In genomic region chr17:39621523-39622379, GRCh38 we compare ENCODE assay signal across 9 cellular contexts. TPM values are rescaled to one million over a fixed set of nuclear protein-coding genes. Genes with fewer than 3 reads are reported as not detected.
DNase-seq lines count a peak whose midpoint lies in the region; ATAC-seq and TF ChIP-seq lines count a peak whose summit lies in the region.
"Had no signal": no experiment of that assay in that cellular context is flagged by ENCODE, and none has a peak within 500 bp of the region (broad histone marks: within the 10 kb centered on the region; RNA-seq: fewer than 3 reads in every experiment).

No MANE protein-coding gene starts in this region.

- peaks cover 36% of the 10 kb centered on the region for H3K4me1 ChIP-seq in CD8-positive, alpha-beta T cell (ENCODE audit: insufficient read depth, low read length)
- H3K4me1 ChIP-seq in upper lobe of left lung = peaks cover 19 to 37% (median 28%) of the 10 kb centered on the region in 4 donors

- peak overlapping the region; percentile 77 for H3K4me3 Mint-ChIP-seq in CD8-positive, alpha-beta T cell
- H3K4me3 Mint-ChIP-seq in activated naive CD4-positive, alpha-beta T cell treated with anti-CD3 and anti-CD28 coated beads for 36 hours = peak overlapping the region; percentile 68
- H3K4me3 Mint-ChIP-seq: dendritic cell treated with granulocyte-macrophage colony-stimulating factor and Interleukin-4, amounts not matched to agents 40 ng/mL and 50 ng/mL, for 4 days had no signal

- no peaks in the 10 kb centered on the region for H3K36me3 Mint-ChIP-seq in CD8-positive, alpha-beta T cell
- no peaks in the 10 kb centered on the region for H3K36me3 Mint-ChIP-seq in activated naive CD4-positive, alpha-beta T cell treated with anti-CD3 and anti-CD28 coated beads for 36 hours (ENCODE audit: low read depth)

- TF ChIP-seq POLR2A in NB4 (IDR thresholded peaks at IDR 0.05; ENCODE audit: extremely low read depth, insufficient read length) (no peak), upper lobe of left lung (IDR thresholded peaks at IDR 0.05) (no peak)

- WGBS in upper lobe of left lung, 2 donors = 12 to 24% methylated on average over 13 to 26 of the region's 26 CpGs

- peaks cover 10% of the 10 kb centered on the region for H3K27me3 ChIP-seq in CD8-positive, alpha-beta T cell (ENCODE audit: insufficient read depth, low read length)
- H3K27me3 ChIP-seq in upper lobe of left lung = peaks cover 0 to 12% (median 5%) of the 10 kb centered on the region in 4 donors

- H3K9me3 Mint-ChIP-seq in CD8-positive, alpha-beta T cell = no peaks in the 10 kb centered on the region
- no peaks in the 10 kb centered on the region for H3K9me3 Mint-ChIP-seq in activated naive CD4-positive, alpha-beta T cell treated with anti-CD3 and anti-CD28 coated beads for 36 hours
- H3K9me3 Mint-ChIP-seq: dendritic cell treated with granulocyte-macrophage colony-stimulating factor and Interleukin-4, amounts not matched to agents 40 ng/mL and 50 ng/mL, for 4 days had no signal

- DNase-seq in CD8-positive, alpha-beta T cell = peak; percentile 78 to 96 (median 86)
- peak; percentile 86 for DNase-seq in NB4 (ENCODE audit: low read depth)
- DNase-seq in SKM-1 (lab: John Stamatoyannopoulos, UW; ENCODE audit: unreplicated experiment) = peak; percentile 56
- DNase-seq in activated naive CD4-positive, alpha-beta T cell treated with anti-CD3 and anti-CD28 coated beads for 36 hours = peak; percentile 92
- DNase-seq in glomerular endothelial cell (ENCODE audit: extremely low read depth, low read depth, low spot score) = peak; percentile 39
- DNase-seq in posterior cingulate gyrus = peak; percentile 84 to 98 (median 92)
- DNase-seq in upper lobe of left lung = peak; percentile 81 to 95

- H3K4me1 Mint-ChIP-seq in CD8-positive, alpha-beta T cell (ENCODE audit: low read depth) = peaks cover 23% of the 10 kb centered on the region
- peaks cover 27% of the 10 kb centered on the region for H3K4me1 Mint-ChIP-seq in activated naive CD4-positive, alpha-beta T cell treated with anti-CD3 and anti-CD28 coated beads for 36 hours (ENCODE audit: low read depth)

- no peaks in the 10 kb centered on the region for H3K9me3 ChIP-seq in CD8-positive, alpha-beta T cell (ENCODE audit: low read length)
- no peaks in the 10 kb centered on the region for H3K9me3 ChIP-seq in upper lobe of left lung

- POLR2A ChIA-PET in CD8-positive, alpha-beta T cell (lab: Charles Lee) = interaction anchor here (0.5 to 2.6 kb wide), 9 partner anchors 12 to 252 kb away, joined by 3 to 10 read pairs (median 4); partner anchors contain the start of gene MIEN1

- H3K27me3 Mint-ChIP-seq in CD8-positive, alpha-beta T cell (ENCODE audit: low read depth) = peaks cover 14% of the 10 kb centered on the region
- peaks cover 20% of the 10 kb centered on the region for H3K27me3 Mint-ChIP-seq in activated naive CD4-positive, alpha-beta T cell treated with anti-CD3 and anti-CD28 coated beads for 36 hours (ENCODE audit: low read depth)

- no peak overlapping the region for H3K27ac ChIP-seq in CD8-positive, alpha-beta T cell (ENCODE audit: low read depth, low read length)
- no peak overlapping the region for H3K27ac ChIP-seq in upper lobe of left lung

- CTCF ChIA-PET in CD8-positive, alpha-beta T cell (lab: Charles Lee) = interaction anchor here (0.6 to 12.9 kb wide), 71 partner anchors 8 to 637 kb away, joined by 3 to 263 read pairs (median 5); partner anchors contain the start of genes ERBB2, IKZF3, MIEN1 and PNMT
- CTCF ChIA-PET in activated naive CD4-positive, alpha-beta T cell treated with anti-CD3 and anti-CD28 coated beads for 36 hours (lab: Charles Lee) = interaction anchor here (0.5 to 8.4 kb wide), 58 partner anchors 10 to 406 kb away, joined by 3 to 213 read pairs (median 5); partner anchors contain the start of genes MIEN1, PGAP3, PNMT and PSMD3

- peak; percentile 79 for ATAC-seq in CD8-positive, alpha-beta T cell
- ATAC-seq in GM21423 (IDR thresholded peaks at IDR 0.05; ENCODE audit: unreplicated experiment) (peak; percentile 60), upper lobe of left lung (ENCODE audit: low FRiP score in 2 of 2) (peak; percentile 90 to 94)

- peak overlapping the region; percentile 87 for H3K27ac Mint-ChIP-seq in CD8-positive, alpha-beta T cell
- H3K27ac Mint-ChIP-seq in activated naive CD4-positive, alpha-beta T cell treated with anti-CD3 and anti-CD28 coated beads for 36 hours = peak overlapping the region; percentile 67
- H3K27ac Mint-ChIP-seq: dendritic cell treated with granulocyte-macrophage colony-stimulating factor and Interleukin-4, amounts not matched to agents 40 ng/mL and 50 ng/mL, for 4 days had no signal

- intact Hi-C loops in CD8-positive, alpha-beta T cell (cut with DNase I, micrococcal nuclease) = loop anchor here (1.0 to 5.0 kb wide), 15 partner anchors 13 to 406 kb away; partner anchors contain the start of genes IKZF3 (in 2 of the 2), MIEN1 (in 2 of the 2), PNMT (in 2 of the 2) and PSMD3 (in 2 of the 2)
- intact Hi-C loops in activated naive CD4-positive, alpha-beta T cell treated with anti-CD3 and anti-CD28 coated beads for 36 hours (cut with micrococcal nuclease) = loop anchor here (1.0 to 5.0 kb wide), 9 partner anchors 13 to 414 kb away; partner anchors contain the start of genes IKZF3, PNMT and PSMD3
- intact Hi-C loops in posterior cingulate gyrus (cut with DNase I) = loop anchor here (1.0 to 5.0 kb wide), 4 partner anchors 51 to 133 kb away; partner anchors contain the start of gene MIEN1

- no peaks in the 10 kb centered on the region for H3K36me3 ChIP-seq in CD8-positive, alpha-beta T cell (ENCODE audit: insufficient read depth, low read length)
- no peaks in the 10 kb centered on the region for H3K36me3 ChIP-seq in upper lobe of left lung

- TF ChIP-seq EP300 in upper lobe of left lung (IDR thresholded peaks at IDR 0.05) = no peak

- TF ChIP-seq CTCF in CD8-positive, alpha-beta T cell (IDR thresholded peaks at IDR 0.05) = peak; percentile 100
- TF ChIP-seq CTCF in NB4 (IDR thresholded peaks at IDR 0.05; ENCODE audit: low read depth, low read length) (peak; percentile 100), upper lobe of left lung (IDR thresholded peaks at IDR 0.05) (peak; percentile 98 to 100 (median 100))

- no peak overlapping the region for H3K4me3 ChIP-seq in CD8-positive, alpha-beta T cell (ENCODE audit: low read depth, low read length)
- H3K4me3 ChIP-seq in NB4 (ENCODE audit: low read depth, low read length) = no peak overlapping the region
- H3K4me3 ChIP-seq in upper lobe of left lung = peak overlapping the region in 1 of 4 donors; percentile 1

RNA-seq across cellular contexts. Expression of gene PPP1R1B, which starts 5.0 kb away (rescaled TPM):
- total RNA-seq in CD8-positive, alpha-beta T cell = not detected
- total RNA-seq in activated naive CD4-positive, alpha-beta T cell treated with anti-CD3 and anti-CD28 coated beads for 36 hours = under 1 TPM in 1 of 2 experiments, not detected in 1; 0.14 TPM
- total RNA-seq in glomerular endothelial cell = not detected in 2 replicates
- total RNA-seq in upper lobe of left lung = 10 to 100 TPM; 10.9 to 22.4 (median 13.8) TPM

RNA-seq across cellular contexts. Expression of gene NEUROD2, which starts 14.0 kb away (rescaled TPM):
- total RNA-seq in CD8-positive, alpha-beta T cell = not detected
- not detected for total RNA-seq in activated naive CD4-positive, alpha-beta T cell treated with anti-CD3 and anti-CD28 coated beads for 36 hours
- total RNA-seq in glomerular endothelial cell (not detected in 2 replicates), upper lobe of left lung (not detected)

RNA-seq across cellular contexts. Expression of gene STARD3, which starts 15.2 kb away (rescaled TPM):
- total RNA-seq in CD8-positive, alpha-beta T cell = 100 to 1,000 TPM; 102 to 118 TPM
- 10 to 100 TPM; 56.1 to 56.8 TPM for total RNA-seq in activated naive CD4-positive, alpha-beta T cell treated with anti-CD3 and anti-CD28 coated beads for 36 hours
- total RNA-seq in glomerular endothelial cell = 31.4 and 50.2 TPM in 2 replicates
- 100 to 1,000 TPM in 2 of 6 donors, 10 to 100 TPM in 4; 27.5 to 315 (median 84.1) TPM for total RNA-seq in upper lobe of left lung

RNA-seq across cellular contexts. Expression of gene TCAP, which starts 43.4 kb away (rescaled TPM):
- 1 to 10 TPM; 4.2 to 5.2 TPM for total RNA-seq in CD8-positive, alpha-beta T cell
- 1 to 10 TPM in 1 of 2 experiments, under 1 TPM in 1; 0.74 to 1.1 TPM for total RNA-seq in activated naive CD4-positive, alpha-beta T cell treated with anti-CD3 and anti-CD28 coated beads for 36 hours
- 0.05 and 2.1 TPM in 2 replicates for total RNA-seq in glomerular endothelial cell
- 1 to 10 TPM in 5 of 6 donors, under 1 TPM in 1; 0.39 to 4.2 (median 2.5) TPM for total RNA-seq in upper lobe of left lung

RNA-seq across cellular contexts. Expression of gene PNMT, which starts 46.5 kb away (rescaled TPM):
- under 1 TPM in 1 of 2 experiments, not detected in 1; 0.43 TPM for total RNA-seq in CD8-positive, alpha-beta T cell
- total RNA-seq in activated naive CD4-positive, alpha-beta T cell treated with anti-CD3 and anti-CD28 coated beads for 36 hours = not detected
- not detected in 2 replicates for total RNA-seq in glomerular endothelial cell
- 10 to 100 TPM in 3 of 6 donors, 1 to 10 TPM in 3; 3.1 to 21.3 (median 7.0) TPM for total RNA-seq in upper lobe of left lung

Comparison
In these comparisons a context has a peak if more than half of its experiments do, and no peak if none do; other contexts are left out.
1. DNase-seq: peak in every context shown above with its lines; median percentile 92 in activated naive CD4-positive, alpha-beta T cell treated with anti-CD3 and anti-CD28 coated beads for 36 hours; 92 in posterior cingulate gyrus; 88 in upper lobe of left lung; 86 in CD8-positive, alpha-beta T cell; 86 in NB4; 56 in SKM-1; 39 in glomerular endothelial cell.
2. RNA of gene PPP1R1B, which starts 5.0 kb away (total RNA-seq): 10.9 to 22.4 TPM in upper lobe of left lung; not detected in CD8-positive, alpha-beta T cell, 0.14 TPM in activated naive CD4-positive, alpha-beta T cell treated with anti-CD3 and anti-CD28 coated beads for 36 hours and not detected in glomerular endothelial cell; every median in the first group is over 10 times any median in the second.
3. Peak in every context shown above with its lines, with median percentiles within 50 percentile points of each other: ATAC-seq and CTCF ChIP-seq.